In genomic region chr19:3984908-3985642, GRCh38 we compare ENCODE assay signal across 8 cellular contexts. TPM values are rescaled to one million over a fixed set of nuclear protein-coding genes. Genes with fewer than 3 reads are reported as not detected.
DNase-seq lines count a peak whose midpoint lies in the region; ATAC-seq and TF ChIP-seq lines count a peak whose summit lies in the region.

TSS of gene EEF2 (minus strand) at chr19:3985463. CDS start at chr19:3985380, 83 bp downstream.

- peaks cover 52% of the 10 kb centered on the region for H3K36me3 Mint-ChIP-seq in WTC11

- peaks cover 39% of the 10 kb centered on the region for H3K4me1 Mint-ChIP-seq in WTC11

- peaks cover 7% of the 10 kb centered on the region for H3K27me3 Mint-ChIP-seq in WTC11 (ENCODE audit: low read depth)

- ATAC-seq in HG02973 (IDR thresholded peaks at IDR 0.05; ENCODE audit: unreplicated experiment) (peak; percentile 52), WTC11 (0 out of 2 replicates have a peak, but pooled peaks have one; percentile 5), HG02571 (IDR thresholded peaks at IDR 0.05; ENCODE audit: unreplicated experiment) (no peak)

- peaks cover 17 to 32% of the 10 kb centered on the region in 2 donors for H3K4me1 ChIP-seq in breast epithelium

- H3K27me3 ChIP-seq in breast epithelium: no peaks in the 10 kb centered on the region

- DNase-seq in NCI-H2196 (lab: John Stamatoyannopoulos, UW; ENCODE audit: unreplicated experiment) (peak; percentile 95), WTC11 (ENCODE audit: low spot score) (peak; percentile 91), breast epithelium (ENCODE audit: low spot score in 2 of 2) (peak; percentile 85 to 92), iPS-NIHi11 (ENCODE audit: low spot score) (peak; percentile 94)

- no peaks in the 10 kb centered on the region for H3K9me3 ChIP-seq in breast epithelium

- H3K4me3 ChIP-seq in breast epithelium (peak within 1 kb of the TSS; percentile 96 to 98 (median 97)), skin epidermis (peak within 1 kb of the TSS; percentile 69 to 96 (median 83))

- peaks cover 30% of the 10 kb centered on the region for H3K36me3 ChIP-seq in breast epithelium

- TF ChIP-seq POLR2A in GM10847 (IDR thresholded peaks at IDR 0.05; ENCODE audit: extremely low read depth, insufficient read length) (peak; percentile 100), breast epithelium (IDR thresholded peaks at IDR 0.05) (peak; percentile 99)

- H3K27ac Mint-ChIP-seq in WTC11: peak within 1 kb of the TSS; percentile 98

- CTCF ChIA-PET in WTC11 (lab: Charles Lee): interaction anchor here (0.7 to 1.6 kb wide), 4 partner anchors 14 to 155 kb away, joined by 3 to 9 read pairs (median 4); partner anchors contain the start of genes DAPK3 and NMRK2

- TF ChIP-seq CTCF in WTC11 (IDR thresholded peaks at IDR 0.05): no peak
- TF ChIP-seq CTCF in breast epithelium (IDR thresholded peaks at IDR 0.05): no peak

- no peaks in the 10 kb centered on the region for H3K9me3 Mint-ChIP-seq in WTC11

- H3K27ac ChIP-seq in breast epithelium (peak within 1 kb of the TSS; percentile 98 to 99), skin epidermis (peak within 1 kb of the TSS; percentile 79 to 99 (median 96))

- intact Hi-C loops in breast epithelium (cut with DNase I; ENCODE audit: low total_unique reads): loop anchor here (5.0 kb wide), 1 partner anchor 77 kb away; no protein-coding TSS in a partner anchor

- peak within 1 kb of the TSS; percentile 96 for H3K4me3 Mint-ChIP-seq in WTC11

- POLR2A ChIA-PET in WTC11 (lab: Charles Lee): interaction anchor here (0.6 to 8.7 kb wide), 16 partner anchors 8 to 574 kb away, joined by 3 to 142 read pairs (median 4); partner anchors contain the start of genes DAPK3, MRPL54, NMRK2 and PIAS4

TF ChIP-seq in WTC11, 78 proteins besides CTCF, POLR2A, EP300 and RAD21 (continues in another document):
- TF ChIP-seq MLX (CRISPR knock-in tag; IDR thresholded peaks at IDR 0.05) (no peak), JAZF1 (CRISPR knock-in tag; IDR thresholded peaks at IDR 0.05) (no peak), IRF1 (CRISPR knock-in tag; IDR thresholded peaks at IDR 0.05) (peak; percentile 78; the same call in 1 of the 2 replicates), ETV6 (CRISPR knock-in tag; IDR thresholded peaks at IDR 0.05) (peak; percentile 94), AFF4 (CRISPR knock-in tag; IDR thresholded peaks at IDR 0.05; ENCODE audit: borderline replicate concordance) (peak; percentile 71; the same call in 1 of the 2 replicates), ATF3 (CRISPR knock-in tag; conservative IDR thresholded peaks at IDR 0.05) (no peak), E2F1 (CRISPR knock-in tag; IDR thresholded peaks at IDR 0.05) (no peak), NFATC4 (CRISPR knock-in tag; IDR thresholded peaks at IDR 0.05) (peak; percentile 7; the same call in 1 of the 2 replicates), NFE2L1 (CRISPR knock-in tag; IDR thresholded peaks at IDR 0.05) (no peak), ZNF281 (CRISPR knock-in tag; IDR thresholded peaks at IDR 0.05) (no peak), MYBL2 (CRISPR knock-in tag; IDR thresholded peaks at IDR 0.05) (peak; percentile 66), PRRX2 (CRISPR knock-in tag; IDR thresholded peaks at IDR 0.05) (peak; percentile 69; the same call in 1 of the 2 replicates), USF1 (CRISPR knock-in tag; IDR thresholded peaks at IDR 0.05) (peak; percentile 97)

RNA-seq across cellular contexts. Expression of gene EEF2, which starts in this region (rescaled TPM):
- total RNA-seq in WTC11 (2021) (3,572 to 3,864 TPM (median 3,852 TPM) in 3 replicates), breast epithelium (1,000 to 10,000 TPM; 1,628 to 2,598 (median 1,993) TPM)
